Comparison of ENCODE assay signal across 14 cellular contexts in genomic region chr13:47934371-47934770, GRCh38.
"Had no signal": no experiment of that assay in that cellular context is flagged by ENCODE, and none has a peak within 500 bp of the region (broad histone marks: within the 10 kb centered on the region; RNA-seq: fewer than 3 reads in every experiment).

No MANE protein-coding gene starts in this region.

- H3K27me3 Mint-ChIP-seq: activated naive CD4-positive, alpha-beta T cell treated with anti-CD3 and anti-CD28 coated beads, Interleukin-2, amount 50 U/mL, for 24 hours; naive thymus-derived CD4-positive, alpha-beta T cell; stimulated activated memory B cell treated with anti-CD40 and anti-IgM and Interleukin-4, amounts not matched to agents 10 μg/mL and 1 μg/mL and 100 μg/mL, for 72 hours had no signal

- H3K4me1 Mint-ChIP-seq: activated naive CD4-positive, alpha-beta T cell treated with anti-CD3 and anti-CD28 coated beads, Interleukin-2, amount 50 U/mL, for 24 hours; stimulated activated memory B cell treated with anti-CD40 and anti-IgM and Interleukin-4, amounts not matched to agents 10 μg/mL and 1 μg/mL and 100 μg/mL, for 72 hours had no signal

- H3K27ac Mint-ChIP-seq: activated naive CD4-positive, alpha-beta T cell treated with anti-CD3 and anti-CD28 coated beads, Interleukin-2, amount 50 U/mL, for 24 hours; stimulated activated memory B cell treated with anti-CD40 and anti-IgM and Interleukin-4, amounts not matched to agents 10 μg/mL and 1 μg/mL and 100 μg/mL, for 72 hours; T-helper 2 cell treated with Interferon-gamma antibody and Interleukin-4, amounts not matched to agents 5 μg/mL and 100 μg/mL, for 36 hours had no signal

- H3K4me3 Mint-ChIP-seq: activated naive CD4-positive, alpha-beta T cell treated with anti-CD3 and anti-CD28 coated beads, Interleukin-2, amount 50 U/mL, for 24 hours; naive thymus-derived CD4-positive, alpha-beta T cell; stimulated activated memory B cell treated with anti-CD40 and anti-IgM and Interleukin-4, amounts not matched to agents 10 μg/mL and 1 μg/mL and 100 μg/mL, for 72 hours; T-helper 2 cell treated with Interferon-gamma antibody and Interleukin-4, amounts not matched to agents 5 μg/mL and 100 μg/mL, for 36 hours had no signal

- H3K4me1 ChIP-seq: right lobe of liver, spleen, transverse colon had no signal

- H3K27me3 ChIP-seq: neutrophil, right lobe of liver, spleen, transverse colon had no signal

- H3K4me3 ChIP-seq: right lobe of liver, spleen, transverse colon had no signal

- H3K9me3 ChIP-seq: neutrophil, right lobe of liver, transverse colon had no signal

- H3K27ac ChIP-seq: neutrophil, right lobe of liver, spleen, transverse colon had no signal

- ATAC-seq: activated CD4-positive, CD25-positive, alpha-beta regulatory T cell treated with anti-CD3 and anti-CD28 coated beads, Interleukin-2, amount 50 U/mL, for 24 hours; right lobe of liver; stimulated activated memory B cell treated with anti-CD40 and anti-IgM and Interleukin-4, amounts not matched to agents 10 μg/mL and 1 μg/mL and 100 μg/mL, for 72 hours had no signal

- H3K36me3 ChIP-seq: neutrophil, right lobe of liver had no signal

- H3K9me3 Mint-ChIP-seq: activated naive CD4-positive, alpha-beta T cell treated with anti-CD3 and anti-CD28 coated beads, Interleukin-2, amount 50 U/mL, for 24 hours had no signal

- DNase-seq: activated CD4-positive, alpha-beta T cell treated with anti-CD3 and anti-CD28 coated beads, Interleukin-2, amount 50 U/mL, for 4 hours; activated T-cell treated with anti-CD3 and anti-CD28 coated beads, Interleukin-2, amount 50 U/mL, for 1 hour; amniotic stem cell; naive thymus-derived CD4-positive, alpha-beta T cell; right lobe of liver; spleen; stimulated activated CD4-positive, alpha-beta T cell treated with anti-CD3 and anti-CD28 coated beads, Interleukin-1b, Interleukin-23, amount 100 ng/mL, for 48 hours; SW 1271; transverse colon had no signal
